ENCODE assay signal across 1 cellular context in the genomic region with DNA sequence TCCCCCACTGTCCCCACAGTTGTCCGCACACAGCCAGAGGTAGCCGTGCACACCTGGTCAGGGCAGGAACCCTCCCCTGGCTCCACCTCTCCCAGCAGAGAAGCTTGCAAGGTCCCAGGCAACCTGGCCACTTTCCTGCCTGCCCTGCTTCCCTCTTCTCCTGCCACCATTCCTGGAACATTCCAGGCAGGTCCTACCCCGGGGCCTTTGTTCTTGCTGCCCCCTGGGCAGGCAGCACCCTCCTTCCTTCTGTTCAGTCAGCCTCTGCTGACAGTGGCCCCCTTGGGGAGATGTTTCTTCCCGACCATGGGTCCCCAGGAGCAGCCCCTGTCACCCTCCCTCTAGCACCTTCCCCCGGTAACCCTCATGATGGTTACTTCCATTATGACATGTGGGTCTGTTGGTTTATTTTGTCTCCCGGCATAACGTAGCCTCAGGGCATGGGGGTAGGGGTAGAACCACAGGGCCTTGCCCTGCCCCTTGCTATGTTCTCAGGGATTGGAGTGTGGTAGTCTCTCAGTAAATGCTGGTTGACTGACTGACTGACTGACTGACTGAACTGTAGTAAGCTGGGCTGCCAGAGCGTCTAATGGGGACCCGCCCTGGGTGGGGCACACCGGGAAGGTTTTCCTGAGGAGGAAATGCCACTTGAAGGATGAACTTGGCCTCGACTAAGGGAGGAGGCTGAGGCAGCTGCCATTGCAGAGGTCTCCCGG.
TF ChIP-seq lines count a peak whose summit lies in the region.

No MANE protein-coding gene starts in this region.

TF ChIP-seq in HEK293, 187 proteins besides CTCF, POLR2A, EP300 and RAD21 (continued from another document):
- TF ChIP-seq ZNF560 (tag by site-specific recombination; IDR thresholded peaks at IDR 0.05; ENCODE audit: borderline replicate concordance) (no peak), ZNF501 (tag by site-specific recombination; IDR thresholded peaks at IDR 0.05) (no peak), GLI4 (tag by site-specific recombination; IDR thresholded peaks at IDR 0.05) (no peak), ZNF221 (tag by site-specific recombination; IDR thresholded peaks at IDR 0.05; ENCODE audit: borderline replicate concordance) (no peak), ZNF48 (tag by site-specific recombination; IDR thresholded peaks at IDR 0.05) (no peak), REPIN1 (tag by site-specific recombination; IDR thresholded peaks at IDR 0.05; ENCODE audit: low read depth) (no peak), PRDM10 (tag by site-specific recombination; IDR thresholded peaks at IDR 0.05) (peak; percentile 83), ZNF621 (tag by site-specific recombination; IDR thresholded peaks at IDR 0.05) (0 out of 2 replicates have a peak, but pooled peaks have one; percentile 3), KLF1 (tag by site-specific recombination; IDR thresholded peaks at IDR 0.05) (peak; percentile 99), ZBTB21 (tag by site-specific recombination; IDR thresholded peaks at IDR 0.05) (no peak)
- TF ChIP-seq, protein P1, sequence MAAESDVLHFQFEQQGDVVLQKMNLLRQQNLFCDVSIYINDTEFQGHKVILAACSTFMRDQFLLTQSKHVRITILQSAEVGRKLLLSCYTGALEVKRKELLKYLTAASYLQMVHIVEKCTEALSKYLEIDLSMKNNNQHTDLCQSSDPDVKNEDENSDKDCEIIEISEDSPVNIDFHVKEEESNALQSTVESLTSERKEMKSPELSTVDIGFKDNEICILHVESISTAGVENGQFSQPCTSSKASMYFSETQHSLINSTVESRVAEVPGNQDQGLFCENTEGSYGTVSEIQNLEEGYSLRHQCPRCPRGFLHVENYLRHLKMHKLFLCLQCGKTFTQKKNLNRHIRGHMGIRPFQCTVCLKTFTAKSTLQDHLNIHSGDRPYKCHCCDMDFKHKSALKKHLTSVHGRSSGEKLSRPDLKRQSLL (tag by site-specific recombination; IDR thresholded peaks at IDR 0.05), result no peak
- TF ChIP-seq, protein P2, sequence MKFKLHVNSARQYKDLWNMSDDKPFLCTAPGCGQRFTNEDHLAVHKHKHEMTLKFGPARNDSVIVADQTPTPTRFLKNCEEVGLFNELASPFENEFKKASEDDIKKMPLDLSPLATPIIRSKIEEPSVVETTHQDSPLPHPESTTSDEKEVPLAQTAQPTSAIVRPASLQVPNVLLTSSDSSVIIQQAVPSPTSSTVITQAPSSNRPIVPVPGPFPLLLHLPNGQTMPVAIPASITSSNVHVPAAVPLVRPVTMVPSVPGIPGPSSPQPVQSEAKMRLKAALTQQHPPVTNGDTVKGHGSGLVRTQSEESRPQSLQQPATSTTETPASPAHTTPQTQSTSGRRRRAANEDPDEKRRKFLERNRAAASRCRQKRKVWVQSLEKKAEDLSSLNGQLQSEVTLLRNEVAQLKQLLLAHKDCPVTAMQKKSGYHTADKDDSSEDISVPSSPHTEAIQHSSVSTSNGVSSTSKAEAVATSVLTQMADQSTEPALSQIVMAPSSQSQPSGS (tag by site-specific recombination; IDR thresholded peaks at IDR 0.05; ENCODE audit: low read depth), result no peak
